8 cellular contexts compared by ENCODE assay signal in genomic region chr17:60390881-60391418, GRCh38. TPM values are rescaled to one million over a fixed set of nuclear protein-coding genes. Genes with fewer than 3 reads are reported as not detected.
DNase-seq lines count a peak whose midpoint lies in the region; ATAC-seq and TF ChIP-seq lines count a peak whose summit lies in the region.

No MANE protein-coding gene starts in this region.

- no peak for TF ChIP-seq CTCF in heart right ventricle (IDR thresholded peaks at IDR 0.05)
- TF ChIP-seq CTCF in gastroesophageal sphincter (IDR thresholded peaks at IDR 0.05): no peak
- no peak for TF ChIP-seq CTCF in osteoblast (IDR thresholded peaks at IDR 0.05; ENCODE audit: extremely low read depth, low read depth, low read length)

- intact Hi-C loops in heart right ventricle (cut with DNase I) (no loop called here), Right ventricle myocardium inferior (cut with DNase I) (loop anchor here (5.0 kb wide), 1 partner anchor 254 kb away; no protein-coding TSS in a partner anchor)

- H2AFZ ChIP-seq in osteoblast (ENCODE audit: low read length): peak overlapping the region; percentile 86

- no peaks in the 10 kb centered on the region for H3K9me3 Mint-ChIP-seq in activated naive CD4-positive, alpha-beta T cell treated with anti-CD3 and anti-CD28 coated beads, Interleukin-2, amount 10 ng/mL, durations not matched to agents 7 days and 5 days

- H4K20me1 ChIP-seq in osteoblast (ENCODE audit: insufficient read depth, low read length): peaks cover 29% of the 10 kb centered on the region

- CTCF ChIA-PET in activated naive CD4-positive, alpha-beta T cell treated with anti-CD3 and anti-CD28 coated beads, Interleukin-2, amount 10 ng/mL, durations not matched to agents 7 days and 5 days (lab: Charles Lee): interaction anchor here (0.8 to 1.3 kb wide), 2 partner anchors 160 to 248 kb away, joined by 3 read pairs; no protein-coding TSS in a partner anchor

- DNase-seq in heart right ventricle (peak in 1 of 2 donors; percentile 14), Right ventricle myocardium inferior (ENCODE audit: missing footprints) (no peak), NCI-H69 (lab: John Stamatoyannopoulos, UW) (peak; percentile 77), osteoblast (ENCODE audit: insufficient read length, low spot score, missing footprints) (peak; percentile 66), NCI-H345 (lab: John Stamatoyannopoulos, UW) (no peak)
- peak; percentile 44 for DNase-seq in activated naive CD4-positive, alpha-beta T cell treated with anti-CD3 and anti-CD28 coated beads, Interleukin-2, amount 10 ng/mL, durations not matched to agents 7 days and 5 days

- peaks cover 3% of the 10 kb centered on the region for H3K27me3 Mint-ChIP-seq in activated naive CD4-positive, alpha-beta T cell treated with anti-CD3 and anti-CD28 coated beads, Interleukin-2, amount 10 ng/mL, durations not matched to agents 7 days and 5 days

- H3K36me3 Mint-ChIP-seq in activated naive CD4-positive, alpha-beta T cell treated with anti-CD3 and anti-CD28 coated beads, Interleukin-2, amount 10 ng/mL, durations not matched to agents 7 days and 5 days: peaks cover 11% of the 10 kb centered on the region

- peak overlapping the region; percentile 98 for H3K27ac Mint-ChIP-seq in activated naive CD4-positive, alpha-beta T cell treated with anti-CD3 and anti-CD28 coated beads, Interleukin-2, amount 10 ng/mL, durations not matched to agents 7 days and 5 days

- peaks cover 58% of the 10 kb centered on the region for H3K79me2 ChIP-seq in osteoblast (ENCODE audit: insufficient read depth, low read length)

- H3K4me2 ChIP-seq in osteoblast (ENCODE audit: insufficient read depth, low read length): peak overlapping the region; percentile 90

- H3K4me3 Mint-ChIP-seq in activated naive CD4-positive, alpha-beta T cell treated with anti-CD3 and anti-CD28 coated beads, Interleukin-2, amount 10 ng/mL, durations not matched to agents 7 days and 5 days: peak overlapping the region; percentile 88

- H3K9me3 ChIP-seq in heart right ventricle (no peaks in the 10 kb centered on the region), gastroesophageal sphincter (no peaks in the 10 kb centered on the region), osteoblast (ENCODE audit: low read depth, low read length) (no peaks in the 10 kb centered on the region)

- no peaks in the 10 kb centered on the region for H3K27me3 ChIP-seq in heart right ventricle
- H3K27me3 ChIP-seq in gastroesophageal sphincter: no peaks in the 10 kb centered on the region
- no peaks in the 10 kb centered on the region for H3K27me3 ChIP-seq in osteoblast (ENCODE audit: insufficient read depth, low read length)

- ATAC-seq in heart right ventricle: peak in 4 of 8 donors; percentile 3 to 15 (median 15)
- no peak for ATAC-seq in Right ventricle myocardium inferior
- ATAC-seq in gastroesophageal sphincter: no peak
- ATAC-seq in GM18867 (IDR thresholded peaks at IDR 0.05; ENCODE audit: unreplicated experiment): no peak

- no peak for TF ChIP-seq EP300 in gastroesophageal sphincter (IDR thresholded peaks at IDR 0.05)

- WGBS in heart right ventricle, 2 donors: 4 to 7% methylated on average over 12 of the region's 12 CpGs
- 1 to 5% methylated on average over 7 to 9 of the region's 12 CpGs for WGBS in gastroesophageal sphincter (ENCODE audit: low coverage in 1 of 2), 2 donors

- H3K27ac ChIP-seq in heart right ventricle: peak overlapping the region; percentile 73 to 98 (median 93)
- peak overlapping the region; percentile 72 to 97 (median 96) for H3K27ac ChIP-seq in gastroesophageal sphincter
- H3K27ac ChIP-seq in osteoblast (ENCODE audit: low read depth, low read length): peak overlapping the region; percentile 81

- peaks cover 0 to 85% (median 38%) of the 10 kb centered on the region in 9 donors for H3K4me1 ChIP-seq in heart right ventricle
- H3K4me1 ChIP-seq in gastroesophageal sphincter: peaks cover 2 to 59% (median 26%) of the 10 kb centered on the region in 3 donors
- H3K4me1 ChIP-seq in osteoblast (ENCODE audit: insufficient read depth, low read length): peaks cover 24% of the 10 kb centered on the region

- H3K36me3 ChIP-seq in heart right ventricle (no peaks in the 10 kb centered on the region), gastroesophageal sphincter (no peaks in the 10 kb centered on the region), osteoblast (ENCODE audit: insufficient read depth, low read length) (no peaks in the 10 kb centered on the region)

- peak overlapping the region; percentile 73 to 95 (median 86) for H3K4me3 ChIP-seq in heart right ventricle
- H3K4me3 ChIP-seq in gastroesophageal sphincter: peak overlapping the region; percentile 61 to 86
- H3K4me3 ChIP-seq in osteoblast (ENCODE audit: insufficient read depth, low read length): peak overlapping the region; percentile 96

- H3K4me1 Mint-ChIP-seq in activated naive CD4-positive, alpha-beta T cell treated with anti-CD3 and anti-CD28 coated beads, Interleukin-2, amount 10 ng/mL, durations not matched to agents 7 days and 5 days: peaks cover 55% of the 10 kb centered on the region

- TF ChIP-seq POLR2A in gastroesophageal sphincter (IDR thresholded peaks at IDR 0.05): no peak

RNA-seq across cellular contexts. Expression of gene USP32, which starts 1.0 kb away (rescaled TPM):
- total RNA-seq in heart right ventricle: 10 to 100 TPM; 23.3 to 38.6 (median 30.2) TPM
- polyA plus RNA-seq in heart right ventricle: 10 to 100 TPM; 13.3 to 13.7 TPM
- total RNA-seq in Right ventricle myocardium inferior: 32.2 TPM
- 10 to 100 TPM; 44.1 to 55.5 (median 51.4) TPM for total RNA-seq in gastroesophageal sphincter
- total RNA-seq in osteoblast: 99.5 and 116 TPM in 2 replicates

RNA-seq across cellular contexts. Expression of gene CHCT1, which starts 31.3 kb away (rescaled TPM):
- total RNA-seq in heart right ventricle: under 1 TPM in 1 of 10 donors, not detected in 9; 0.44 TPM
- polyA plus RNA-seq in heart right ventricle: not detected
- total RNA-seq in Right ventricle myocardium inferior: not detected
- not detected for total RNA-seq in gastroesophageal sphincter
- not detected in 2 replicates for total RNA-seq in osteoblast

Comparison
In these comparisons a context has a peak if more than half of its experiments do, and no peak if none do; other contexts are left out.
1. DNase-seq: peak in NCI-H69 (single experiment), activated naive CD4-positive, alpha-beta T cell treated with anti-CD3 and anti-CD28 coated beads, Interleukin-2, amount 10 ng/mL, durations not matched to agents 7 days and 5 days (single experiment) and osteoblast (single experiment); none in Right ventricle myocardium inferior (single experiment) and NCI-H345 (single experiment).
2. Peak in every context shown above with its lines, with median percentiles within 50 percentile points of each other: H3K27ac ChIP-seq and H3K4me3 ChIP-seq.